1 cellular context compared by ENCODE assay signal in the genomic region with DNA sequence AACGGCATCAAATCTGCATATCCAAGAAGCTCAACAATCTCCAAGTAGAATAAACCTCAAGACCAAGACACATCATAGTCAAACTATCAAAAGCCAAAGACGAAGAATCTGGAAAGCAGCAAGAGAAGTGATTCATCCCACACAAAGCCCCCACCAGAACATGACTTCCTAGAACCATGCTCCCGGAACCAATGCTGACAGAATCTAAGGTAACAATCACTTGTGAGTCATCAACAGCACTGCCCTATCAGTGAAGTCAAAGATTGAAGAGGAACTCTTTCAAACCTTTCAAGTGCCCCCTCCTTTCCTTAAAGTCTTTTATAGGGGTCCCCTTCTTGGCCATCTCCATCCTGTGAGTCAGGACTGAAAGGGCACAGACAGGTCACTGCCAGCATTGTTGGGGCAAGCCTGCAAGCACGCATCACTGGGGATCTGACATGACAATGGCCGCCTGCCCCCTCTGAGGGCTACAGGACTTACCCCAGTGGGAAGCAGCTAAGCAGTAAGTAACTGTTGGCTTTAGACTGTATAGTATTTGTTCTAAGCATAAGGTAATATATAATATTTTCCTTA.
TF ChIP-seq lines count a peak whose summit lies in the region.

CCDC70 (plus strand) TSS at position 242 of the 573 bp plus-strand sequence. CDS start 3,443 bp downstream, outside the sequence.

TF ChIP-seq in SK-N-SH treated with all-trans-retinoic acid at 6 μM for 48 hours, 23 proteins besides CTCF, POLR2A, EP300 and RAD21 (continued from another document):
- TF ChIP-seq, protein P1, sequence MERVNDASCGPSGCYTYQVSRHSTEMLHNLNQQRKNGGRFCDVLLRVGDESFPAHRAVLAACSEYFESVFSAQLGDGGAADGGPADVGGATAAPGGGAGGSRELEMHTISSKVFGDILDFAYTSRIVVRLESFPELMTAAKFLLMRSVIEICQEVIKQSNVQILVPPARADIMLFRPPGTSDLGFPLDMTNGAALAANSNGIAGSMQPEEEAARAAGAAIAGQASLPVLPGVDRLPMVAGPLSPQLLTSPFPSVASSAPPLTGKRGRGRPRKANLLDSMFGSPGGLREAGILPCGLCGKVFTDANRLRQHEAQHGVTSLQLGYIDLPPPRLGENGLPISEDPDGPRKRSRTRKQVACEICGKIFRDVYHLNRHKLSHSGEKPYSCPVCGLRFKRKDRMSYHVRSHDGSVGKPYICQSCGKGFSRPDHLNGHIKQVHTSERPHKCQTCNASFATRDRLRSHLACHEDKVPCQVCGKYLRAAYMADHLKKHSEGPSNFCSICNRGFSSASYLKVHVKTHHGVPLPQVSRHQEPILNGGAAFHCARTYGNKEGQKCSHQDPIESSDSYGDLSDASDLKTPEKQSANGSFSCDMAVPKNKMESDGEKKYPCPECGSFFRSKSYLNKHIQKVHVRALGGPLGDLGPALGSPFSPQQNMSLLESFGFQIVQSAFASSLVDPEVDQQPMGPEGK (CRISPR knock-in tag; IDR thresholded peaks at IDR 0.05; ENCODE audit: borderline replicate concordance): no peak
- TF ChIP-seq, protein P2, sequence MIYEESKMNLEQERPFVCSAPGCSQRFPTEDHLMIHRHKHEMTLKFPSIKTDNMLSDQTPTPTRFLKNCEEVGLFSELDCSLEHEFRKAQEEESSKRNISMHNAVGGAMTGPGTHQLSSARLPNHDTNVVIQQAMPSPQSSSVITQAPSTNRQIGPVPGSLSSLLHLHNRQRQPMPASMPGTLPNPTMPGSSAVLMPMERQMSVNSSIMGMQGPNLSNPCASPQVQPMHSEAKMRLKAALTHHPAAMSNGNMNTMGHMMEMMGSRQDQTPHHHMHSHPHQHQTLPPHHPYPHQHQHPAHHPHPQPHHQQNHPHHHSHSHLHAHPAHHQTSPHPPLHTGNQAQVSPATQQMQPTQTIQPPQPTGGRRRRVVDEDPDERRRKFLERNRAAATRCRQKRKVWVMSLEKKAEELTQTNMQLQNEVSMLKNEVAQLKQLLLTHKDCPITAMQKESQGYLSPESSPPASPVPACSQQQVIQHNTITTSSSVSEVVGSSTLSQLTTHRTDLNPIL (CRISPR knock-in tag; IDR thresholded peaks at IDR 0.05; ENCODE audit: low read depth): no peak
- TF ChIP-seq ZC3H10 (CRISPR knock-in tag; IDR thresholded peaks at IDR 0.05) (no peak), ZFP3 (CRISPR knock-in tag; IDR thresholded peaks at IDR 0.05) (no peak)
